In the genomic region with DNA sequence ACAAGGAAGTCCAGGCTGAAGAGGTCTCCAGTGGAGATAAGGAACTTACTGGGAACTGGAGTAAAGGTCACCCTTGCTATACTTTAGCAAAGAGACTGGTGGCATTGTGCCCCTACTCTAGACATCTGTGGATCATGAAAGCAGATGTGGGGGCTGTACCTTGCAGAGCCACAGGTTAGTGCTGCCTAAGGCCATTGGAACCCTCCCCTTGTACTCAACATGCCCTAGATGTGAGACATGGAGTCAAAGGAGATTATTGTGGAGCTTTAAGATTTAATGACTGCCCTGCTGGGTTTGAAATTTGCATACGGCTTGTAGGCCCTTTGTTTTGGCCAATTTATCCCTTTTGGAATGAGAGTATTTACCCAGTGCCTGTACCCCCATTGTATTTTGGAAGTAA, we compare ENCODE assay signal across 14 cellular contexts.
DNase-seq lines count a peak whose midpoint lies in the region; ATAC-seq and TF ChIP-seq lines count a peak whose summit lies in the region.
"Had no signal": no experiment of that assay in that cellular context is flagged by ENCODE, and none has a peak within 500 bp of the region (broad histone marks: within the 10 kb centered on the region; RNA-seq: fewer than 3 reads in every experiment).

No MANE protein-coding gene starts in this region.

- H3K4me3 ChIP-seq in HUES48 (ENCODE audit: low read depth, low read length) (no peak overlapping the region), trophoblast cell (ENCODE audit: low read depth, low read length) (no peak overlapping the region)
- H3K4me3 ChIP-seq: BLaER1, GM23248 had no signal

- H3K36me3 ChIP-seq in HUES48 (ENCODE audit: control insufficient read depth, insufficient read depth, low read length), result no peaks in the 10 kb centered on the region
- H3K36me3 ChIP-seq in trophoblast cell (ENCODE audit: control insufficient read depth in 1 of 2, insufficient read depth in 2 of 2, low read length in 2 of 2), result no peaks in the 10 kb centered on the region
- H3K36me3 ChIP-seq: BLaER1 had no signal

- no CpG with 5 or more reads among the region's 1 CpG for WGBS in trophoblast cell (ENCODE audit: extremely low coverage, insufficient coverage, insufficient read length)

- no peak overlapping the region for H3K4ac ChIP-seq in trophoblast cell (ENCODE audit: low read depth, low read length)

- H3K14ac ChIP-seq in trophoblast cell (ENCODE audit: low read length), result no peak overlapping the region

- no peak overlapping the region for H4K8ac ChIP-seq in trophoblast cell (ENCODE audit: low read depth, low read length)

- no peak overlapping the region for H2AK5ac ChIP-seq in trophoblast cell (ENCODE audit: low read length)

- POLR2A ChIA-PET in WTC11 (lab: Charles Lee), result no interaction called here

- CTCF ChIA-PET in WTC11 (lab: Charles Lee), result no interaction called here

- no peaks in the 10 kb centered on the region for H3K4me1 ChIP-seq in HUES48 (ENCODE audit: control insufficient read depth, insufficient read depth, low read length)
- H3K4me1 ChIP-seq in trophoblast cell (ENCODE audit: control insufficient read depth in 1 of 2, insufficient read depth in 2 of 2, low read length in 2 of 2), result no peaks in the 10 kb centered on the region
- H3K4me1 ChIP-seq: BLaER1, Caco-2 had no signal

- no peak overlapping the region for H3K18ac ChIP-seq in trophoblast cell (ENCODE audit: low read length)

- H3K9ac ChIP-seq in HUES48 (ENCODE audit: low read depth, low read length) (no peak overlapping the region), trophoblast cell (ENCODE audit: low read length) (no peak overlapping the region)
- H3K9ac ChIP-seq: BLaER1, GM23248 had no signal

- H2BK120ac ChIP-seq in trophoblast cell (ENCODE audit: insufficient read depth, low read length, poor library complexity), result no peak overlapping the region

- no peak overlapping the region for H4K12ac ChIP-seq in trophoblast cell (ENCODE audit: low read depth, low read length)

- H3K23ac ChIP-seq in trophoblast cell (ENCODE audit: low read length), result no peak overlapping the region

- H3K27me3 ChIP-seq in HUES48 (ENCODE audit: control insufficient read depth, insufficient read depth, low read length) (no peaks in the 10 kb centered on the region), trophoblast cell (ENCODE audit: insufficient read depth, low read length) (no peaks in the 10 kb centered on the region)
- H3K27me3 ChIP-seq: BLaER1 had no signal

- no peaks in the 10 kb centered on the region for H3K79me2 ChIP-seq in trophoblast cell (ENCODE audit: control insufficient read depth, insufficient read depth, low read length, poor library complexity)

- H3K4me1 Mint-ChIP-seq in WTC11, result peaks cover 8% of the 10 kb centered on the region
- H3K4me1 Mint-ChIP-seq: CD14-positive monocyte; CD4-positive, alpha-beta memory T cell had no signal

- no peak overlapping the region for H2BK12ac ChIP-seq in trophoblast cell (ENCODE audit: low read length)

- DNase-seq in OCI-M1 (lab: John Stamatoyannopoulos, UW), result peak; percentile 55
- no peak for DNase-seq in WTC11 (ENCODE audit: low spot score)
- no peak for DNase-seq in ureter (ENCODE audit: low spot score)
- no peak for DNase-seq in trophoblast cell
- no peak for DNase-seq in activated CD4-positive, alpha-beta T cell treated with anti-CD3 and anti-CD28 coated beads, Interleukin-2, amount 50 U/mL, for 4 hours
- DNase-seq: 8988T; Caco-2; CD4-positive, alpha-beta memory T cell; GM23248; HCEC 1CT had no signal

- H3K27ac ChIP-seq in HUES48 (ENCODE audit: low read depth, low read length) (peak overlapping the region; percentile 55), trophoblast cell (ENCODE audit: low read depth, low read length) (no peak overlapping the region)
- H3K27ac ChIP-seq: BLaER1, GM23248 had no signal

- H3K36me3 Mint-ChIP-seq in WTC11, result peaks cover 2% of the 10 kb centered on the region; the same call in 1 of the 2 replicates
- H3K36me3 Mint-ChIP-seq: CD14-positive monocyte; CD4-positive, alpha-beta memory T cell had no signal

- no peak overlapping the region for H2BK5ac ChIP-seq in trophoblast cell (ENCODE audit: low read depth, low read length, poor library complexity)

- peaks cover 45% of the 10 kb centered on the region for H3K9me3 Mint-ChIP-seq in WTC11

- H4K91ac ChIP-seq in trophoblast cell (ENCODE audit: low read depth, low read length), result no peak overlapping the region

- no peak overlapping the region for H3K4me2 ChIP-seq in trophoblast cell (ENCODE audit: low read length)
- H3K4me2 ChIP-seq: BLaER1 had no signal

- H3K79me1 ChIP-seq in trophoblast cell (ENCODE audit: low read length), result no peaks in the 10 kb centered on the region

- no peak overlapping the region for H2AFZ ChIP-seq in trophoblast cell (ENCODE audit: insufficient read depth, low read length, poor library complexity)
- H2AFZ ChIP-seq: GM23248 had no signal

- TF ChIP-seq CTCF in WTC11 (IDR thresholded peaks at IDR 0.05), result no peak

- ATAC-seq in WTC11 (peak; percentile 97), GM19455 (IDR thresholded peaks at IDR 0.05; ENCODE audit: unreplicated experiment) (no peak)

- H3K9me3 ChIP-seq in HUES48 (ENCODE audit: control insufficient read depth, insufficient read depth, low read length), result 0 out of 2 replicates have a peak, but pooled peaks cover 4% of the 10 kb centered on the region
- H3K9me3 ChIP-seq in trophoblast cell (ENCODE audit: insufficient read depth, low read depth, low read length), result peaks cover 2% of the 10 kb centered on the region
- H3K9me3 ChIP-seq: BLaER1, Caco-2 had no signal

- no peak overlapping the region for H3K27ac Mint-ChIP-seq in WTC11
- H3K27ac Mint-ChIP-seq: CD14-positive monocyte; CD4-positive, alpha-beta memory T cell had no signal

- H3K27me3 Mint-ChIP-seq in WTC11 (ENCODE audit: low read depth), result peaks cover 3% of the 10 kb centered on the region; the same call in 1 of the 2 replicates
- H3K27me3 Mint-ChIP-seq: CD4-positive, alpha-beta memory T cell had no signal

- H3K4me3 Mint-ChIP-seq in WTC11, result no peak overlapping the region
- H3K4me3 Mint-ChIP-seq: CD14-positive monocyte; CD4-positive, alpha-beta memory T cell had no signal

TF ChIP-seq in WTC11, 78 proteins besides CTCF, POLR2A, EP300 and RAD21 (continues in another document):
- TF ChIP-seq, protein P1, sequence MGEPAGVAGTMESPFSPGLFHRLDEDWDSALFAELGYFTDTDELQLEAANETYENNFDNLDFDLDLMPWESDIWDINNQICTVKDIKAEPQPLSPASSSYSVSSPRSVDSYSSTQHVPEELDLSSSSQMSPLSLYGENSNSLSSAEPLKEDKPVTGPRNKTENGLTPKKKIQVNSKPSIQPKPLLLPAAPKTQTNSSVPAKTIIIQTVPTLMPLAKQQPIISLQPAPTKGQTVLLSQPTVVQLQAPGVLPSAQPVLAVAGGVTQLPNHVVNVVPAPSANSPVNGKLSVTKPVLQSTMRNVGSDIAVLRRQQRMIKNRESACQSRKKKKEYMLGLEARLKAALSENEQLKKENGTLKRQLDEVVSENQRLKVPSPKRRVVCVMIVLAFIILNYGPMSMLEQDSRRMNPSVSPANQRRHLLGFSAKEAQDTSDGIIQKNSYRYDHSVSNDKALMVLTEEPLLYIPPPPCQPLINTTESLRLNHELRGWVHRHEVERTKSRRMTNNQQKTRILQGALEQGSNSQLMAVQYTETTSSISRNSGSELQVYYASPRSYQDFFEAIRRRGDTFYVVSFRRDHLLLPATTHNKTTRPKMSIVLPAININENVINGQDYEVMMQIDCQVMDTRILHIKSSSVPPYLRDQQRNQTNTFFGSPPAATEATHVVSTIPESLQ (CRISPR knock-in tag; IDR thresholded peaks at IDR 0.05), result no peak
- TF ChIP-seq ESRRA (CRISPR knock-in tag; IDR thresholded peaks at IDR 0.05; ENCODE audit: borderline replicate concordance) (no peak), NFE2L1 (CRISPR knock-in tag; IDR thresholded peaks at IDR 0.05) (no peak)
- TF ChIP-seq, protein P2, sequence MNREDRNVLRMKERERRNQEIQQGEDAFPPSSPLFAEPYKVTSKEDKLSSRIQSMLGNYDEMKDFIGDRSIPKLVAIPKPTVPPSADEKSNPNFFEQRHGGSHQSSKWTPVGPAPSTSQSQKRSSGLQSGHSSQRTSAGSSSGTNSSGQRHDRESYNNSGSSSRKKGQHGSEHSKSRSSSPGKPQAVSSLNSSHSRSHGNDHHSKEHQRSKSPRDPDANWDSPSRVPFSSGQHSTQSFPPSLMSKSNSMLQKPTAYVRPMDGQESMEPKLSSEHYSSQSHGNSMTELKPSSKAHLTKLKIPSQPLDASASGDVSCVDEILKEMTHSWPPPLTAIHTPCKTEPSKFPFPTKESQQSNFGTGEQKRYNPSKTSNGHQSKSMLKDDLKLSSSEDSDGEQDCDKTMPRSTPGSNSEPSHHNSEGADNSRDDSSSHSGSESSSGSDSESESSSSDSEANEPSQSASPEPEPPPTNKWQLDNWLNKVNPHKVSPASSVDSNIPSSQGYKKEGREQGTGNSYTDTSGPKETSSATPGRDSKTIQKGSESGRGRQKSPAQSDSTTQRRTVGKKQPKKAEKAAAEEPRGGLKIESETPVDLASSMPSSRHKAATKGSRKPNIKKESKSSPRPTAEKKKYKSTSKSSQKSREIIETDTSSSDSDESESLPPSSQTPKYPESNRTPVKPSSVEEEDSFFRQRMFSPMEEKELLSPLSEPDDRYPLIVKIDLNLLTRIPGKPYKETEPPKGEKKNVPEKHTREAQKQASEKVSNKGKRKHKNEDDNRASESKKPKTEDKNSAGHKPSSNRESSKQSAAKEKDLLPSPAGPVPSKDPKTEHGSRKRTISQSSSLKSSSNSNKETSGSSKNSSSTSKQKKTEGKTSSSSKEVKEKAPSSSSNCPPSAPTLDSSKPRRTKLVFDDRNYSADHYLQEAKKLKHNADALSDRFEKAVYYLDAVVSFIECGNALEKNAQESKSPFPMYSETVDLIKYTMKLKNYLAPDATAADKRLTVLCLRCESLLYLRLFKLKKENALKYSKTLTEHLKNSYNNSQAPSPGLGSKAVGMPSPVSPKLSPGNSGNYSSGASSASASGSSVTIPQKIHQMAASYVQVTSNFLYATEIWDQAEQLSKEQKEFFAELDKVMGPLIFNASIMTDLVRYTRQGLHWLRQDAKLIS (CRISPR knock-in tag; IDR thresholded peaks at IDR 0.05; ENCODE audit: borderline replicate concordance), result no peak
